ENCODE assay signal across 19 cellular contexts in genomic region chr1:176494436-176494835, GRCh38. TPM values are rescaled to one million over a fixed set of nuclear protein-coding genes. Genes with fewer than 3 reads are reported as not detected.
"Had no signal": no experiment of that assay in that cellular context is flagged by ENCODE, and none has a peak within 500 bp of the region (broad histone marks: within the 10 kb centered on the region; RNA-seq: fewer than 3 reads in every experiment).

No MANE protein-coding gene starts in this region.

- H3K36me3 ChIP-seq: vagina had no signal

- H3K4me1 ChIP-seq: vagina had no signal

- H3K9me3 ChIP-seq: vagina had no signal

- DNase-seq: activated CD4-positive, alpha-beta T cell treated with anti-CD3 and anti-CD28 coated beads for 1 hour; activated CD4-positive, alpha-beta T cell treated with anti-CD3 and anti-CD28 coated beads, Interleukin-2, amount 50 U/mL, for 1 hour; activated T-cell treated with anti-CD3 and anti-CD28 coated beads, Interleukin-2, amount 50 U/mL, for 1 hour; aorta; caudate nucleus; cortex of kidney; foreskin melanocyte; glutamatergic neuron; hypothalamus; islet precursor cell; natural killer cell; retina; stimulated activated CD4-positive, alpha-beta T cell treated with anti-CD3 and anti-CD28 coated beads, Interleukin-4, amount 100 ng/mL, for 4 hours; T-helper 9 cell; trophoblast cell had no signal

- H3K27me3 ChIP-seq: vagina had no signal

- ATAC-seq: activated naive CD4-positive, alpha-beta T cell treated with anti-CD3 and anti-CD28 coated beads, Interleukin-2, amount 50 U/mL, for 72 hours; activated T-helper 17 cell treated with anti-CD3 and anti-CD28 coated beads, Interleukin-2, amount 50 U/mL, for 72 hours; natural killer cell had no signal

- H3K4me3 ChIP-seq: vagina had no signal

- H3K27ac ChIP-seq: epithelial cell of prostate, vagina had no signal

RNA-seq across cellular contexts. Expression of gene PAPPA2, which starts 31.5 kb away (rescaled TPM):
- polyA plus RNA-seq: aorta had no signal
